1 cellular context compared by ENCODE assay signal in the genomic region with DNA sequence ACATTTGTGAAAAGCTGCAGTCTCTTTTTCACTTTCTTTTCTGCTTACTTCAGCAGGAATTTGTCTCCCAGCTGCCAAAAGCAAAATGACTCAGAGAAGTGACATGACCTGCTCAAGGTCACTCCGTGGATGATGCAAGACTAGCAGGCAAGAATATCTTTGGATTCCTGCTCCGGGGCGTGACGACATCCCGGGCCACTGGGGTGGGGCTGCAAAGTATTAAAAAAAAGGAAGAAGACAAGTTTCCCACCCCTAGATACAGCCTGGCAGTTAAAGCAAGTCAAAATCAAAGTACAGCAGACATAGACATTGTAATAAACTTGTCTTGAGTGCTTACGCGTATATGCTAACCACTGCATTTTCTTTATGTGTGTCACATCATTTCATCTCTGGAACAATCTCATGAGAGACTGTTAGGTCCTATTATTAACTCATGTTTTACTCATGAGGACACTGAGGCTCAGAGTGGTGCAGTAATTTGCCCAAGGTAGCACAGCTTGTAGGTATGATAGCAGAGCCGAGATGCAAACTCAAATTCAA.
TF ChIP-seq lines count a peak whose summit lies in the region.

No MANE protein-coding gene starts in this region.

TF ChIP-seq in GM23338, 12 proteins besides CTCF, POLR2A, EP300 and RAD21 (continued from another document):
- TF ChIP-seq, protein P1, sequence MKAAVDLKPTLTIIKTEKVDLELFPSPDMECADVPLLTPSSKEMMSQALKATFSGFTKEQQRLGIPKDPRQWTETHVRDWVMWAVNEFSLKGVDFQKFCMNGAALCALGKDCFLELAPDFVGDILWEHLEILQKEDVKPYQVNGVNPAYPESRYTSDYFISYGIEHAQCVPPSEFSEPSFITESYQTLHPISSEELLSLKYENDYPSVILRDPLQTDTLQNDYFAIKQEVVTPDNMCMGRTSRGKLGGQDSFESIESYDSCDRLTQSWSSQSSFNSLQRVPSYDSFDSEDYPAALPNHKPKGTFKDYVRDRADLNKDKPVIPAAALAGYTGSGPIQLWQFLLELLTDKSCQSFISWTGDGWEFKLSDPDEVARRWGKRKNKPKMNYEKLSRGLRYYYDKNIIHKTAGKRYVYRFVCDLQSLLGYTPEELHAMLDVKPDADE (IDR thresholded peaks at IDR 0.05), result no peak
- TF ChIP-seq, protein P2, sequence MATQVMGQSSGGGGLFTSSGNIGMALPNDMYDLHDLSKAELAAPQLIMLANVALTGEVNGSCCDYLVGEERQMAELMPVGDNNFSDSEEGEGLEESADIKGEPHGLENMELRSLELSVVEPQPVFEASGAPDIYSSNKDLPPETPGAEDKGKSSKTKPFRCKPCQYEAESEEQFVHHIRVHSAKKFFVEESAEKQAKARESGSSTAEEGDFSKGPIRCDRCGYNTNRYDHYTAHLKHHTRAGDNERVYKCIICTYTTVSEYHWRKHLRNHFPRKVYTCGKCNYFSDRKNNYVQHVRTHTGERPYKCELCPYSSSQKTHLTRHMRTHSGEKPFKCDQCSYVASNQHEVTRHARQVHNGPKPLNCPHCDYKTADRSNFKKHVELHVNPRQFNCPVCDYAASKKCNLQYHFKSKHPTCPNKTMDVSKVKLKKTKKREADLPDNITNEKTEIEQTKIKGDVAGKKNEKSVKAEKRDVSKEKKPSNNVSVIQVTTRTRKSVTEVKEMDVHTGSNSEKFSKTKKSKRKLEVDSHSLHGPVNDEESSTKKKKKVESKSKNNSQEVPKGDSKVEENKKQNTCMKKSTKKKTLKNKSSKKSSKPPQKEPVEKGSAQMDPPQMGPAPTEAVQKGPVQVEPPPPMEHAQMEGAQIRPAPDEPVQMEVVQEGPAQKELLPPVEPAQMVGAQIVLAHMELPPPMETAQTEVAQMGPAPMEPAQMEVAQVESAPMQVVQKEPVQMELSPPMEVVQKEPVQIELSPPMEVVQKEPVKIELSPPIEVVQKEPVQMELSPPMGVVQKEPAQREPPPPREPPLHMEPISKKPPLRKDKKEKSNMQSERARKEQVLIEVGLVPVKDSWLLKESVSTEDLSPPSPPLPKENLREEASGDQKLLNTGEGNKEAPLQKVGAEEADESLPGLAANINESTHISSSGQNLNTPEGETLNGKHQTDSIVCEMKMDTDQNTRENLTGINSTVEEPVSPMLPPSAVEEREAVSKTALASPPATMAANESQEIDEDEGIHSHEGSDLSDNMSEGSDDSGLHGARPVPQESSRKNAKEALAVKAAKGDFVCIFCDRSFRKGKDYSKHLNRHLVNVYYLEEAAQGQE (IDR thresholded peaks at IDR 0.05; ENCODE audit: unreplicated experiment), result no peak
- no peak for TF ChIP-seq POLR2AphosphoS5 (IDR thresholded peaks at IDR 0.05; ENCODE audit: low read depth)
